ENCODE assay signal across 1 cellular context in the genomic region with DNA sequence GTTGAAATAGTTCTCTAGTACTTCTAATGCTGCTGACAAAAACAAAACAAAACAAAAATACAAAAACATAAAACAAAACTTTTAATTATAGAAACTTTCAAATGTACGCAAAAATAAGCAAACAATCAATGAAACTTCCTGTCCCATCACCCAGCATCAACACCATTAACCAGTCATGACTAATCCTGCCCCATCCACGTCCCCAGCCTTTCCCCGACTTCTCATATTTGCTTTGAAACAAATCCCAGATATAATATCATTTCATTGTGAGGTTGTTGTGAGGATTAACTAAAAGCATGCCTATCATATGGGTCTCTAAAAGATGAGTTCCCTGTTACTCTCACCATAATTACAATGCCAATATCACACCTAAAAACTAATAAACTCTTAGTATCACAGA.
TF ChIP-seq lines count a peak whose summit lies in the region.

No MANE protein-coding gene starts in this region.

TF ChIP-seq in H1, 55 proteins besides CTCF, POLR2A, EP300 and RAD21:
- no peak for TF ChIP-seq TCF12 (IDR thresholded peaks at IDR 0.05; ENCODE audit: low read depth, low read length)
- no peak for TF ChIP-seq EGR1 (IDR thresholded peaks at IDR 0.05; ENCODE audit: borderline replicate concordance, low read depth, low read length)
- TF ChIP-seq BACH1 (IDR thresholded peaks at IDR 0.05; ENCODE audit: low read length) = no peak
- TF ChIP-seq, protein P1, sequence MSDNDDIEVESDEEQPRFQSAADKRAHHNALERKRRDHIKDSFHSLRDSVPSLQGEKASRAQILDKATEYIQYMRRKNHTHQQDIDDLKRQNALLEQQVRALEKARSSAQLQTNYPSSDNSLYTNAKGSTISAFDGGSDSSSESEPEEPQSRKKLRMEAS (IDR thresholded peaks at IDR 0.05) = no peak
- no peak for TF ChIP-seq FOSL1 (IDR thresholded peaks at IDR 0.05; ENCODE audit: insufficient read depth, low read depth, low read length)
- TF ChIP-seq HDAC2 (IDR thresholded peaks at IDR 0.05; ENCODE audit: borderline replicate concordance in 1 of 2, low read depth in 2 of 2, low read length in 2 of 2) = no peak
- no peak for TF ChIP-seq BRCA1 (IDR thresholded peaks at IDR 0.05; ENCODE audit: low read depth, low read length)
- TF ChIP-seq JUN (IDR thresholded peaks at IDR 0.05; ENCODE audit: low read depth, low read length) = no peak
- no peak for TF ChIP-seq CBX5 (IDR thresholded peaks at IDR 0.05; ENCODE audit: low read depth, low read length)
- TF ChIP-seq CHD2 (IDR thresholded peaks at IDR 0.05; ENCODE audit: low read length) = no peak
- no peak for TF ChIP-seq BCL11A (IDR thresholded peaks at IDR 0.05; ENCODE audit: low read depth in 2 of 2, low read length in 2 of 2)
- TF ChIP-seq RXRA (IDR thresholded peaks at IDR 0.05; ENCODE audit: insufficient read depth, low read depth, low read length) = no peak
- no peak for TF ChIP-seq POU5F1 (IDR thresholded peaks at IDR 0.05; ENCODE audit: low read depth, low read length)
- no peak for TF ChIP-seq CHD1 (IDR thresholded peaks at IDR 0.05; ENCODE audit: low read depth, low read length)
- no peak for TF ChIP-seq HDAC6 (IDR thresholded peaks at IDR 0.05; ENCODE audit: low read depth, low read length)
- TF ChIP-seq TAF7 (optimal IDR thresholded peaks at IDR 0.05; ENCODE audit: borderline replicate concordance, low read depth, low read length) = no peak
- TF ChIP-seq, protein P2, sequence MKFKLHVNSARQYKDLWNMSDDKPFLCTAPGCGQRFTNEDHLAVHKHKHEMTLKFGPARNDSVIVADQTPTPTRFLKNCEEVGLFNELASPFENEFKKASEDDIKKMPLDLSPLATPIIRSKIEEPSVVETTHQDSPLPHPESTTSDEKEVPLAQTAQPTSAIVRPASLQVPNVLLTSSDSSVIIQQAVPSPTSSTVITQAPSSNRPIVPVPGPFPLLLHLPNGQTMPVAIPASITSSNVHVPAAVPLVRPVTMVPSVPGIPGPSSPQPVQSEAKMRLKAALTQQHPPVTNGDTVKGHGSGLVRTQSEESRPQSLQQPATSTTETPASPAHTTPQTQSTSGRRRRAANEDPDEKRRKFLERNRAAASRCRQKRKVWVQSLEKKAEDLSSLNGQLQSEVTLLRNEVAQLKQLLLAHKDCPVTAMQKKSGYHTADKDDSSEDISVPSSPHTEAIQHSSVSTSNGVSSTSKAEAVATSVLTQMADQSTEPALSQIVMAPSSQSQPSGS (IDR thresholded peaks at IDR 0.05; ENCODE audit: low read length) = no peak
- TF ChIP-seq TAF1 (IDR thresholded peaks at IDR 0.05; ENCODE audit: low read depth, low read length) = no peak
- no peak for TF ChIP-seq SIRT6 (IDR thresholded peaks at IDR 0.05; ENCODE audit: low read length)
